In genomic region chr21:41664881-41665765, GRCh38 we compare ENCODE assay signal across 1 cellular context.
TF ChIP-seq lines count a peak whose summit lies in the region.

No MANE protein-coding gene starts in this region.

TF ChIP-seq in HepG2, 621 proteins besides CTCF, POLR2A, EP300 and RAD21 (continued from another document):
- TF ChIP-seq ZNF687 (CRISPR knock-in tag; IDR thresholded peaks at IDR 0.05) (peak; percentile 21; the same call in 1 of the 2 replicates), CEBPB (IDR thresholded peaks at IDR 0.05; ENCODE audit: borderline replicate concordance, low read depth, low read length) (no peak), HOXA7 (CRISPR knock-in tag; IDR thresholded peaks at IDR 0.05) (no peak), ZNF382 (CRISPR knock-in tag; IDR thresholded peaks at IDR 0.05; ENCODE audit: borderline replicate concordance) (no peak), HDAC1 (CRISPR knock-in tag; IDR thresholded peaks at IDR 0.05) (0 out of 2 replicates have a peak, but pooled peaks have one; percentile 4), ZBTB33 (CRISPR knock-in tag; IDR thresholded peaks at IDR 0.05) (0 out of 2 replicates have a peak, but pooled peaks have one; percentile 16), ZNF660 (CRISPR knock-in tag; IDR thresholded peaks at IDR 0.05; ENCODE audit: borderline replicate concordance, low read depth) (no peak), ZNF792 (CRISPR knock-in tag; IDR thresholded peaks at IDR 0.05) (no peak), ZNF451 (CRISPR knock-in tag; IDR thresholded peaks at IDR 0.05) (no peak)
